1 cellular context compared by ENCODE assay signal in genomic region chr17:64532409-64532808, GRCh38.
TF ChIP-seq lines count a peak whose summit lies in the region.

No MANE protein-coding gene starts in this region.

TF ChIP-seq in IMR-90, 13 proteins besides CTCF, POLR2A, EP300 and RAD21 (continued from another document):
- TF ChIP-seq ELK1 (IDR thresholded peaks at IDR 0.05; ENCODE audit: borderline replicate concordance, low read depth, low read length) (no peak), CHD1 (IDR thresholded peaks at IDR 0.05; ENCODE audit: low read depth, low read length) (no peak), MXI1 (IDR thresholded peaks at IDR 0.05; ENCODE audit: borderline replicate concordance, low read depth, low read length) (no peak)
- TF ChIP-seq, protein P1, sequence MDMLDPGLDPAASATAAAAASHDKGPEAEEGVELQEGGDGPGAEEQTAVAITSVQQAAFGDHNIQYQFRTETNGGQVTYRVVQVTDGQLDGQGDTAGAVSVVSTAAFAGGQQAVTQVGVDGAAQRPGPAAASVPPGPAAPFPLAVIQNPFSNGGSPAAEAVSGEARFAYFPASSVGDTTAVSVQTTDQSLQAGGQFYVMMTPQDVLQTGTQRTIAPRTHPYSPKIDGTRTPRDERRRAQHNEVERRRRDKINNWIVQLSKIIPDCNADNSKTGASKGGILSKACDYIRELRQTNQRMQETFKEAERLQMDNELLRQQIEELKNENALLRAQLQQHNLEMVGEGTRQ (IDR thresholded peaks at IDR 0.05; ENCODE audit: low read depth, low read length) = no peak
TF ChIP-seq in IMR-90: peak in this region for 0.
